In the genomic region with DNA sequence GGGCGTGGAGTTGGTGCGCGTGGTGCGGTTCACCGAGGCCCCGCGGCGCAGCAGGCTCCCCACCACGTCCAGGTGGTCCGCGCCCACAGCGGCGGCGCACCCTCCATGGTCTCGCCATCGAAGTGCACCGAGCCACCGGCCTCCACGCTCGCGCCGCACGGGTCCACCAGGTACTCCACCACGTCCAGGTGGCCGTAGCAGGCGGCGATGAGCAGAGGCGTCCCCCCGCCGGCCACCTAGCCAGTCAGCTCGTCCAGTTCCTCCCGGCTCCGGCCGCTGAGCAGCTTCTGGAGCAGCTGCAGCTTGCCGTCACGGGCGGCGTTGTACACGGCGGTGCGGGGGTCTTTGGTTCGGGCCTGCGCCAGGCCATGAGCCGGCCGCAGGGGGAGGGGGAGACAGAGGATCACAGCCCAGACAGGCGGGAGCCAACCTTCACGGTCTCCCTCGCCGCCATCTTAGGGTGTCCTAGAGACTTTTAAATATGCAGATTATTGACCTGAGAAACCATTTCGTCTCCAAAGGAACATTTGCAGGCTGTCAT, we compare ENCODE assay signal across 4 cellular contexts.
DNase-seq lines count a peak whose midpoint lies in the region; ATAC-seq, FAIRE-seq and TF ChIP-seq lines count a peak whose summit lies in the region.
"Not testable (repeated sequence)": the region's sequence is repeated elsewhere in the genome, so short reads cannot be mapped to it uniquely, and the experiment has no call there.

No MANE protein-coding gene starts in this region.

- ATAC-seq in GM19397 (IDR thresholded peaks at IDR 0.05; ENCODE audit: unreplicated experiment), result peak; percentile 57
- not testable (repeated sequence) for ATAC-seq in upper lobe of right lung

- H3K27me3 ChIP-seq in spleen (replicated peaks in 1 of 7); upper lobe of right lung: not testable (repeated sequence)

- H3K9ac ChIP-seq in kidney (ENCODE audit: low read length in 2 of 2), result not testable (repeated sequence)

- H3K27ac ChIP-seq in kidney (ENCODE audit: low read depth in 2 of 2, low read length in 2 of 2); spleen; upper lobe of right lung: not testable (repeated sequence)

- not testable (repeated sequence) for H3K9me3 ChIP-seq in kidney (ENCODE audit: control insufficient read depth in 1 of 2, low read length in 2 of 2); spleen; upper lobe of right lung

- not testable (repeated sequence) for H3K4me1 ChIP-seq in kidney (ENCODE audit: control insufficient read depth in 1 of 2, insufficient read depth in 1 of 2, low read depth in 1 of 2, low read length in 2 of 2); spleen; upper lobe of right lung

- not testable (repeated sequence) for TF ChIP-seq CTCF in kidney (IDR thresholded peaks at IDR 0.05; ENCODE audit: borderline replicate concordance, extremely low read depth, insufficient read depth); spleen (IDR thresholded peaks at IDR 0.05 in 8 of 11, conservative IDR thresholded peaks at IDR 0.05 in 3 of 11); upper lobe of right lung (IDR thresholded peaks at IDR 0.05)

- intact Hi-C loops in kidney (cut with DNase I); spleen (cut with DNase I; ENCODE audit: low total_unique reads); upper lobe of right lung (cut with DNase I): not testable (repeated sequence)

- FAIRE-seq in kidney (lab: Jason Lieb, UNC), result not testable (repeated sequence)

- not testable (repeated sequence) for H3K4me3 ChIP-seq in kidney (ENCODE audit: low read length in 2 of 2); spleen; upper lobe of right lung

- not testable (repeated sequence) for H3K36me3 ChIP-seq in kidney (ENCODE audit: control insufficient read depth in 1 of 2, insufficient read depth in 2 of 2, low read length in 2 of 2); spleen; upper lobe of right lung

- not testable (repeated sequence) for TF ChIP-seq POLR2A in spleen (IDR thresholded peaks at IDR 0.05)

- DNase-seq in kidney, result peak; percentile 66
- DNase-seq in spleen, result peak; percentile 73
- DNase-seq in upper lobe of right lung, result peak; percentile 59

- 94 to 96% (median 95%) methylated on average over 28 to 50 of the region's 50 CpGs for WGBS in spleen, 5 donors
